In the genomic region with DNA sequence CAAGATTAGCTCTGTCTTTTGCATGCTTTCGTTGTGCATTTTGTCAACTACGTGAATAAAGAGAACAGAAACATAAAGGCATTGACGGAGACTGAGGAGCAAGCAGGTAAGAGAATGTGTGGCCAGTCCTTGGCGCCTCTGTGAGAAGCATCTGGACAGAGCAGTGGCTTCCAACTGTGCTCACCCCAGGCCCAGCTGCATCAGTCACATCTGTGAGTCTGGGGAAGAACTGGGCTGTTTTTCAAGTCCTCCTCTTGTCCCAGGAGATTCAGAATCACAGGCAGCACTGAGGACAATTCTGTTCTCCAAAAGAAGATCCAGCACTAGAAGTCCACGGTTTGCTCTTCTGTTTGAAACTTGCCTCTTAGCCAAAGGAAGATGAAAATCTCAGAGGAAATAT, we compare ENCODE assay signal across 23 cellular contexts. TPM values are rescaled to one million over a fixed set of nuclear protein-coding genes. Genes with fewer than 3 reads are reported as not detected.
A peak's percentile ranks its signal among the peaks of the same experiment; 100 is the strongest.
DNase-seq lines count a peak whose midpoint lies in the region; ATAC-seq lines count a peak whose summit lies in the region.
"Had no signal": no experiment of that assay in that cellular context is flagged by ENCODE, and none has a peak within 500 bp of the region (broad histone marks: within the 10 kb centered on the region; RNA-seq: fewer than 3 reads in every experiment).

No MANE protein-coding gene starts in this region.

- peak; percentile 23 for DNase-seq in H7
- peak in 37 of 56 donors; percentile 10 to 77 (median 36) for DNase-seq in amygdala (lab: John Stamatoyannopoulos, UW)
- peak; percentile 71 for DNase-seq in inferior parietal cortex (ENCODE audit: extremely low spot score)
- DNase-seq in sciatic nerve (ENCODE audit: low spot score): no peak
- no peak for DNase-seq in dedifferentiated amniotic fluid mesenchymal stem cell (ENCODE audit: extremely low spot score)
- no peak for DNase-seq in activated effector memory CD4-positive, alpha-beta T cell treated with anti-CD3 and anti-CD28 coated beads, Interleukin-2, amount 50 U/mL, for 16 hours
- DNase-seq: activated CD4-positive, alpha-beta T cell treated with anti-CD3 and anti-CD28 coated beads, Interleukin-2, amount 50 U/mL, for 1 hour; activated naive CD8-positive, alpha-beta T cell treated with anti-CD3 and anti-CD28 coated beads for 36 hours; body of pancreas; CD4-positive, alpha-beta memory T cell; foreskin melanocyte; GDM1; NCI-H1105 treated with DMSO at 0.1 percent for 48 hours; NCI-H2081; NCI-H226; NCI-H82; WERI-Rb-1 had no signal

- no peaks in the 10 kb centered on the region for H3K27me3 ChIP-seq in H7 (ENCODE audit: control insufficient read depth, insufficient read depth, low read length)
- H3K27me3 ChIP-seq: body of pancreas had no signal

- ATAC-seq in sciatic nerve (peak; percentile 83), HG03025 (IDR thresholded peaks at IDR 0.05; ENCODE audit: low FRiP score, unreplicated experiment) (no peak)
- ATAC-seq: body of pancreas, esophagus mucosa had no signal

- intact Hi-C loops in sciatic nerve (cut with DNase I): no loop called here

- H3K36me3 ChIP-seq in H7 (replicated peaks; ENCODE audit: control insufficient read depth, insufficient read depth, low read length): no peaks in the 10 kb centered on the region
- H3K36me3 ChIP-seq: neutrophil, WERI-Rb-1 had no signal

- H3K4me3 ChIP-seq in H7 (ENCODE audit: insufficient read depth, low read depth, low read length): no peak overlapping the region
- H3K4me3 ChIP-seq: body of pancreas, lung had no signal

RNA-seq across cellular contexts. Expression of a gene that starts 14.3 kb away (rescaled TPM):
- 1.1 and 1.4 TPM in 2 replicates for total RNA-seq in H7 (2014; rRNA removed; shearing (Covaris generic))
- total RNA-seq in sciatic nerve: 3.7 TPM
- total RNA-seq: activated naive CD8-positive, alpha-beta T cell treated with anti-CD3 and anti-CD28 coated beads for 36 hours; HT-29; myocyte had no signal

Comparison
In these comparisons a context has a peak if more than half of its experiments do, and no peak if none do; other contexts are left out.
1. DNase-seq: peak in H7 (single experiment), amygdala (37 of 56) and inferior parietal cortex (single experiment); none in sciatic nerve (single experiment), dedifferentiated amniotic fluid mesenchymal stem cell (single experiment) and activated effector memory CD4-positive, alpha-beta T cell treated with anti-CD3 and anti-CD28 coated beads, Interleukin-2, amount 50 U/mL, for 16 hours (single experiment).